In the genomic region with DNA sequence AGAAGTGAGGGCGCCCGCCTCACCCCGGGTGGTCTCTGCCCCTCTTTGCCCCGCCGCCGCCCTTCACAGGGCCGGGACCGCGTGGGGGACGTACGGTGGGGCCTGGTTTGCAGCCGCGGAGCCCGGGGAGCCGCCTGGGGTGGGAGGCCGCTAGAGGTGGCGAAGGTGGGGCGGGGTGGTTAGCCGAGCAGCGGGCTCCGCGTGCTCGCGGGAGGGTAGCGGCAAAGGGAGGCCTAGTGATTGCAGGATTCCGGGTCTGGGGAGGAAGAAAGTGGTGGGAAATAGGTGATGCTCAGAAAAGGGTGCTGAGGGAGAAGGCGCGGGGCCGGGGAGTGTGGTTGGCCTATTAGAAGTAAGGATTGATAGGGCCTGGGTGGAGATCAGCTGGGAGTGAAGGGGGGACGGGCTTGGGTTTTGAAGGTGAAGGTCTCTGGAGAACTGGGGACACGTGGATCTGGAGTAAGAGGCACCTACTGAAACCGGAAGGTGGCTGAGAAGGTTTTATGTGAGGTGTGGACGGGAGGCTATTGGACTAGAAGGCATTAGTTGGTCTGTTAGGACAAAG, we compare ENCODE assay signal across 1 cellular context.
TF ChIP-seq lines count a peak whose summit lies in the region.

No MANE protein-coding gene starts in this region.

TF ChIP-seq in K562, 482 proteins besides CTCF, POLR2A, EP300 and RAD21 (continued from another document and continues in another):
- TF ChIP-seq CBFA2T2 (conservative IDR thresholded peaks at IDR 0.05), result no peak
- TF ChIP-seq, protein P1, sequence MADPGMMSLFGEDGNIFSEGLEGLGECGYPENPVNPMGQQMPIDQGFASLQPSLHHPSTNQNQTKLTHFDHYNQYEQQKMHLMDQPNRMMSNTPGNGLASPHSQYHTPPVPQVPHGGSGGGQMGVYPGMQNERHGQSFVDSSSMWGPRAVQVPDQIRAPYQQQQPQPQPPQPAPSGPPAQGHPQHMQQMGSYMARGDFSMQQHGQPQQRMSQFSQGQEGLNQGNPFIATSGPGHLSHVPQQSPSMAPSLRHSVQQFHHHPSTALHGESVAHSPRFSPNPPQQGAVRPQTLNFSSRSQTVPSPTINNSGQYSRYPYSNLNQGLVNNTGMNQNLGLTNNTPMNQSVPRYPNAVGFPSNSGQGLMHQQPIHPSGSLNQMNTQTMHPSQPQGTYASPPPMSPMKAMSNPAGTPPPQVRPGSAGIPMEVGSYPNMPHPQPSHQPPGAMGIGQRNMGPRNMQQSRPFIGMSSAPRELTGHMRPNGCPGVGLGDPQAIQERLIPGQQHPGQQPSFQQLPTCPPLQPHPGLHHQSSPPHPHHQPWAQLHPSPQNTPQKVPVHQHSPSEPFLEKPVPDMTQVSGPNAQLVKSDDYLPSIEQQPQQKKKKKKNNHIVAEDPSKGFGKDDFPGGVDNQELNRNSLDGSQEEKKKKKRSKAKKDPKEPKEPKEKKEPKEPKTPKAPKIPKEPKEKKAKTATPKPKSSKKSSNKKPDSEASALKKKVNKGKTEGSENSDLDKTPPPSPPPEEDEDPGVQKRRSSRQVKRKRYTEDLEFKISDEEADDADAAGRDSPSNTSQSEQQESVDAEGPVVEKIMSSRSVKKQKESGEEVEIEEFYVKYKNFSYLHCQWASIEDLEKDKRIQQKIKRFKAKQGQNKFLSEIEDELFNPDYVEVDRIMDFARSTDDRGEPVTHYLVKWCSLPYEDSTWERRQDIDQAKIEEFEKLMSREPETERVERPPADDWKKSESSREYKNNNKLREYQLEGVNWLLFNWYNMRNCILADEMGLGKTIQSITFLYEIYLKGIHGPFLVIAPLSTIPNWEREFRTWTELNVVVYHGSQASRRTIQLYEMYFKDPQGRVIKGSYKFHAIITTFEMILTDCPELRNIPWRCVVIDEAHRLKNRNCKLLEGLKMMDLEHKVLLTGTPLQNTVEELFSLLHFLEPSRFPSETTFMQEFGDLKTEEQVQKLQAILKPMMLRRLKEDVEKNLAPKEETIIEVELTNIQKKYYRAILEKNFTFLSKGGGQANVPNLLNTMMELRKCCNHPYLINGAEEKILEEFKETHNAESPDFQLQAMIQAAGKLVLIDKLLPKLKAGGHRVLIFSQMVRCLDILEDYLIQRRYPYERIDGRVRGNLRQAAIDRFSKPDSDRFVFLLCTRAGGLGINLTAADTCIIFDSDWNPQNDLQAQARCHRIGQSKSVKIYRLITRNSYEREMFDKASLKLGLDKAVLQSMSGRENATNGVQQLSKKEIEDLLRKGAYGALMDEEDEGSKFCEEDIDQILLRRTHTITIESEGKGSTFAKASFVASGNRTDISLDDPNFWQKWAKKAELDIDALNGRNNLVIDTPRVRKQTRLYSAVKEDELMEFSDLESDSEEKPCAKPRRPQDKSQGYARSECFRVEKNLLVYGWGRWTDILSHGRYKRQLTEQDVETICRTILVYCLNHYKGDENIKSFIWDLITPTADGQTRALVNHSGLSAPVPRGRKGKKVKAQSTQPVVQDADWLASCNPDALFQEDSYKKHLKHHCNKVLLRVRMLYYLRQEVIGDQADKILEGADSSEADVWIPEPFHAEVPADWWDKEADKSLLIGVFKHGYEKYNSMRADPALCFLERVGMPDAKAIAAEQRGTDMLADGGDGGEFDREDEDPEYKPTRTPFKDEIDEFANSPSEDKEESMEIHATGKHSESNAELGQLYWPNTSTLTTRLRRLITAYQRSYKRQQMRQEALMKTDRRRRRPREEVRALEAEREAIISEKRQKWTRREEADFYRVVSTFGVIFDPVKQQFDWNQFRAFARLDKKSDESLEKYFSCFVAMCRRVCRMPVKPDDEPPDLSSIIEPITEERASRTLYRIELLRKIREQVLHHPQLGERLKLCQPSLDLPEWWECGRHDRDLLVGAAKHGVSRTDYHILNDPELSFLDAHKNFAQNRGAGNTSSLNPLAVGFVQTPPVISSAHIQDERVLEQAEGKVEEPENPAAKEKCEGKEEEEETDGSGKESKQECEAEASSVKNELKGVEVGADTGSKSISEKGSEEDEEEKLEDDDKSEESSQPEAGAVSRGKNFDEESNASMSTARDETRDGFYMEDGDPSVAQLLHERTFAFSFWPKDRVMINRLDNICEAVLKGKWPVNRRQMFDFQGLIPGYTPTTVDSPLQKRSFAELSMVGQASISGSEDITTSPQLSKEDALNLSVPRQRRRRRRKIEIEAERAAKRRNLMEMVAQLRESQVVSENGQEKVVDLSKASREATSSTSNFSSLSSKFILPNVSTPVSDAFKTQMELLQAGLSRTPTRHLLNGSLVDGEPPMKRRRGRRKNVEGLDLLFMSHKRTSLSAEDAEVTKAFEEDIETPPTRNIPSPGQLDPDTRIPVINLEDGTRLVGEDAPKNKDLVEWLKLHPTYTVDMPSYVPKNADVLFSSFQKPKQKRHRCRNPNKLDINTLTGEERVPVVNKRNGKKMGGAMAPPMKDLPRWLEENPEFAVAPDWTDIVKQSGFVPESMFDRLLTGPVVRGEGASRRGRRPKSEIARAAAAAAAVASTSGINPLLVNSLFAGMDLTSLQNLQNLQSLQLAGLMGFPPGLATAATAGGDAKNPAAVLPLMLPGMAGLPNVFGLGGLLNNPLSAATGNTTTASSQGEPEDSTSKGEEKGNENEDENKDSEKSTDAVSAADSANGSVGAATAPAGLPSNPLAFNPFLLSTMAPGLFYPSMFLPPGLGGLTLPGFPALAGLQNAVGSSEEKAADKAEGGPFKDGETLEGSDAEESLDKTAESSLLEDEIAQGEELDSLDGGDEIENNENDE (IDR thresholded peaks at IDR 0.05; ENCODE audit: low read depth, low read length), result no peak
- TF ChIP-seq ZNF778 (CRISPR knock-in tag; IDR thresholded peaks at IDR 0.05), result no peak
- no peak for TF ChIP-seq MYC (IDR thresholded peaks at IDR 0.05; ENCODE audit: low read depth, low read length)
- peak; percentile 63; the same call in 1 of the 2 replicates for TF ChIP-seq MYC (CRISPR knock-in tag; IDR thresholded peaks at IDR 0.05; ENCODE audit: borderline replicate concordance, low read depth)
- TF ChIP-seq, protein P2, sequence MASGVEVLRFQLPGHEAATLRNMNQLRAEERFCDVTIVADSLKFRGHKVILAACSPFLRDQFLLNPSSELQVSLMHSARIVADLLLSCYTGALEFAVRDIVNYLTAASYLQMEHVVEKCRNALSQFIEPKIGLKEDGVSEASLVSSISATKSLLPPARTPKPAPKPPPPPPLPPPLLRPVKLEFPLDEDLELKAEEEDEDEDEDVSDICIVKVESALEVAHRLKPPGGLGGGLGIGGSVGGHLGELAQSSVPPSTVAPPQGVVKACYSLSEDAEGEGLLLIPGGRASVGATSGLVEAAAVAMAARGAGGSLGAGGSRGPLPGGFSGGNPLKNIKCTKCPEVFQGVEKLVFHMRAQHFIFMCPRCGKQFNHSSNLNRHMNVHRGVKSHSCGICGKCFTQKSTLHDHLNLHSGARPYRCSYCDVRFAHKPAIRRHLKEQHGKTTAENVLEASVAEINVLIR (CRISPR knock-in tag; IDR thresholded peaks at IDR 0.05), result no peak
- TF ChIP-seq ZSCAN32 (CRISPR knock-in tag; IDR thresholded peaks at IDR 0.05), result no peak
- TF ChIP-seq ZBTB26 (CRISPR knock-in tag; IDR thresholded peaks at IDR 0.05), result 0 out of 2 replicates have a peak, but pooled peaks have one; percentile 51
- TF ChIP-seq ZNF764 (CRISPR knock-in tag; IDR thresholded peaks at IDR 0.05; ENCODE audit: low read depth), result no peak
- no peak for TF ChIP-seq CBX2 (IDR thresholded peaks at IDR 0.05; ENCODE audit: insufficient read depth, low read length, poor library complexity, severe bottlenecking)
- TF ChIP-seq MCM5 (IDR thresholded peaks at IDR 0.05; ENCODE audit: low read depth), result no peak
- TF ChIP-seq TARDBP (IDR thresholded peaks at IDR 0.05), result no peak
- no peak for TF ChIP-seq U2AF2 (optimal IDR thresholded peaks at IDR 0.05; ENCODE audit: low read depth, low read length)
- no peak for TF ChIP-seq RBM17 (IDR thresholded peaks at IDR 0.05; ENCODE audit: borderline replicate concordance, low read depth, low read length)
- TF ChIP-seq MXD1 (CRISPR knock-in tag; IDR thresholded peaks at IDR 0.05; ENCODE audit: borderline replicate concordance, poor library complexity, severe bottlenecking), result no peak
- TF ChIP-seq ZNF217 (CRISPR knock-in tag; IDR thresholded peaks at IDR 0.05), result no peak
- no peak for TF ChIP-seq RCOR1 (IDR thresholded peaks at IDR 0.05; ENCODE audit: borderline replicate concordance in 1 of 2, low read depth in 2 of 2, low read length in 2 of 2)
- TF ChIP-seq ZNF197 (CRISPR knock-in tag; IDR thresholded peaks at IDR 0.05; ENCODE audit: low read depth), result no peak
- TF ChIP-seq SREBF2 (CRISPR knock-in tag; IDR thresholded peaks at IDR 0.05), result no peak
- no peak for TF ChIP-seq CCNT2 (IDR thresholded peaks at IDR 0.05; ENCODE audit: borderline replicate concordance, extremely low read depth, insufficient read length, low read depth, low read length)
- TF ChIP-seq, protein P3, sequence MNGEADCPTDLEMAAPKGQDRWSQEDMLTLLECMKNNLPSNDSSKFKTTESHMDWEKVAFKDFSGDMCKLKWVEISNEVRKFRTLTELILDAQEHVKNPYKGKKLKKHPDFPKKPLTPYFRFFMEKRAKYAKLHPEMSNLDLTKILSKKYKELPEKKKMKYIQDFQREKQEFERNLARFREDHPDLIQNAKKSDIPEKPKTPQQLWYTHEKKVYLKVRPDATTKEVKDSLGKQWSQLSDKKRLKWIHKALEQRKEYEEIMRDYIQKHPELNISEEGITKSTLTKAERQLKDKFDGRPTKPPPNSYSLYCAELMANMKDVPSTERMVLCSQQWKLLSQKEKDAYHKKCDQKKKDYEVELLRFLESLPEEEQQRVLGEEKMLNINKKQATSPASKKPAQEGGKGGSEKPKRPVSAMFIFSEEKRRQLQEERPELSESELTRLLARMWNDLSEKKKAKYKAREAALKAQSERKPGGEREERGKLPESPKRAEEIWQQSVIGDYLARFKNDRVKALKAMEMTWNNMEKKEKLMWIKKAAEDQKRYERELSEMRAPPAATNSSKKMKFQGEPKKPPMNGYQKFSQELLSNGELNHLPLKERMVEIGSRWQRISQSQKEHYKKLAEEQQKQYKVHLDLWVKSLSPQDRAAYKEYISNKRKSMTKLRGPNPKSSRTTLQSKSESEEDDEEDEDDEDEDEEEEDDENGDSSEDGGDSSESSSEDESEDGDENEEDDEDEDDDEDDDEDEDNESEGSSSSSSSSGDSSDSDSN (IDR thresholded peaks at IDR 0.05; ENCODE audit: borderline replicate concordance in 1 of 2, low read depth in 2 of 2, low read length in 2 of 2), result 0 out of 4 replicates have a peak, but pooled peaks of 1 of the 2 experiments have one; percentile 28
- 0 out of 2 replicates have a peak, but pooled peaks have one; percentile 52 for TF ChIP-seq ZNF431 (CRISPR knock-in tag; IDR thresholded peaks at IDR 0.05)
- 0 out of 2 replicates have a peak, but pooled peaks have one; percentile 14 for TF ChIP-seq ZNF592 (IDR thresholded peaks at IDR 0.05)
- TF ChIP-seq ZNF146 (CRISPR knock-in tag; IDR thresholded peaks at IDR 0.05; ENCODE audit: unreplicated experiment), result no peak
- TF ChIP-seq KHSRP (IDR thresholded peaks at IDR 0.05), result no peak
- TF ChIP-seq ARID3A (IDR thresholded peaks at IDR 0.05; ENCODE audit: borderline replicate concordance, low read depth, low read length), result no peak
- TF ChIP-seq IRF2 (CRISPR knock-in tag; IDR thresholded peaks at IDR 0.05), result no peak
- no peak for TF ChIP-seq ZNF184 (CRISPR knock-in tag; IDR thresholded peaks at IDR 0.05)
- TF ChIP-seq PYGO2 (tag; IDR thresholded peaks at IDR 0.05), result no peak
